Comparison of ENCODE assay signal across 8 cellular contexts in the genomic region with DNA sequence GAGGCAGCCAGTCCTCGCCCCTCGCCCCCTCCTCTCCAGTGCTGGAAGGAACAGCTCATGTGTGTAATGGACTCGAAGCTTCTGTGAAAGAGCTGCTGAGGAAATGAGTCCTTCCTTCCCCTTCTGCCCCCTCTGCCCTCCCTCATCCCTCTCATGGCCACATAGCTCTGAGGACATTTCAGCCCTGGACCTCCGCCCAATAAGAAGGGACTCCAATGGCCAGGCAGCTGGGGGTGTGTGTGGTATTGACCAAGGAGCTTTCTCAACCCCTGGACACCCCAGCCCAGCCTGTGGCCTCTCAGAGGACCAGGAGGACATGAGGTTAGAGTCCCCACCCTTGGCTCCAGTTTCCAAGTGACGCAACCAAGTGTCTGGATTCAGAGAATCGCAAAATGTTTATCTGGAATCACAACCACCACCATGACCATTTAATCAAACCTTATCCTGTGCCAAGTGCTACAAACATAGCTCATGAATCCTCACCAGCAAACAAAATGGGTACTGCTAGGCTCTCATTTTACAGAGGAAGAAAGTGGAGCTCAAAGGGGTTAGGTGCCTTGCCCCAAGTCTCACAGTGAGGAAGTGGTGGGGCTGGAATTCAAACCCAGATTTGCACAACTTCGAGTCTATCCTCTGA. TPM values are rescaled to one million over a fixed set of nuclear protein-coding genes. Genes with fewer than 3 reads are reported as not detected.
A peak's percentile ranks its signal among the peaks of the same experiment; 100 is the strongest.
DNase-seq lines count a peak whose midpoint lies in the region; ATAC-seq, FAIRE-seq and TF ChIP-seq lines count a peak whose summit lies in the region.

No MANE protein-coding gene starts in this region.

- in situ Hi-C loops in G401 (cut with HindIII; ENCODE audit: low sequenced_read_pairs) = no loop called here

- H3K27ac ChIP-seq in astrocyte (ENCODE audit: low read depth, low read length) (no peak overlapping the region), lower lobe of right lung (peak overlapping the region; percentile 73), uterus (peak overlapping the region; percentile 88 to 91), SJCRH30 (no peak overlapping the region; the same call in 1 of the 2 replicates)

- FAIRE-seq in astrocyte (lab: Jason Lieb, UNC) = no peak

- H3K36me3 ChIP-seq in astrocyte (ENCODE audit: insufficient read depth, low read length) (no peaks in the 10 kb centered on the region), lower lobe of right lung (no peaks in the 10 kb centered on the region), uterus (no peaks in the 10 kb centered on the region), SJCRH30 (no peaks in the 10 kb centered on the region)

- no peaks in the 10 kb centered on the region for H3K9me3 ChIP-seq in astrocyte (ENCODE audit: insufficient read depth, low read depth, low read length)
- H3K9me3 ChIP-seq in lower lobe of right lung = no peaks in the 10 kb centered on the region
- H3K9me3 ChIP-seq in uterus = no peaks in the 10 kb centered on the region
- H3K9me3 ChIP-seq in SJCRH30 (replicated peaks) = no peaks in the 10 kb centered on the region

- no peaks in the 10 kb centered on the region for H3K9me3 Mint-ChIP-seq in activated naive CD8-positive, alpha-beta T cell (ENCODE audit: low read depth)
- no peaks in the 10 kb centered on the region for H3K9me3 Mint-ChIP-seq in activated naive CD8-positive, alpha-beta T cell treated with anti-CD3 and anti-CD28 coated beads for 36 hours
- H3K9me3 Mint-ChIP-seq in astrocyte (ENCODE audit: unreplicated experiment) = no peaks in the 10 kb centered on the region

- H3K27me3 Mint-ChIP-seq in activated naive CD8-positive, alpha-beta T cell = no peaks in the 10 kb centered on the region
- H3K27me3 Mint-ChIP-seq in activated naive CD8-positive, alpha-beta T cell treated with anti-CD3 and anti-CD28 coated beads for 36 hours = no peaks in the 10 kb centered on the region
- no peaks in the 10 kb centered on the region for H3K27me3 Mint-ChIP-seq in astrocyte (ENCODE audit: low read depth, unreplicated experiment)

- TF ChIP-seq CTCF in astrocyte (IDR thresholded peaks at IDR 0.05; ENCODE audit: insufficient read depth, low read depth, low read length) (no peak), lower lobe of right lung (IDR thresholded peaks at IDR 0.05) (no peak), uterus (IDR thresholded peaks at IDR 0.05) (no peak)

- no peak overlapping the region for H3K9ac ChIP-seq in astrocyte (ENCODE audit: low read length)

- peak overlapping the region; percentile 27 for H3K4me3 Mint-ChIP-seq in activated naive CD8-positive, alpha-beta T cell
- no peak overlapping the region for H3K4me3 Mint-ChIP-seq in activated naive CD8-positive, alpha-beta T cell treated with anti-CD3 and anti-CD28 coated beads for 36 hours
- no peak overlapping the region for H3K4me3 Mint-ChIP-seq in astrocyte (ENCODE audit: unreplicated experiment)

- peak overlapping the region; percentile 61 for H3K27ac Mint-ChIP-seq in activated naive CD8-positive, alpha-beta T cell
- no peak overlapping the region for H3K27ac Mint-ChIP-seq in activated naive CD8-positive, alpha-beta T cell treated with anti-CD3 and anti-CD28 coated beads for 36 hours
- no peak overlapping the region for H3K27ac Mint-ChIP-seq in astrocyte (ENCODE audit: unreplicated experiment)

- H3K36me3 Mint-ChIP-seq in activated naive CD8-positive, alpha-beta T cell = no peaks in the 10 kb centered on the region
- H3K36me3 Mint-ChIP-seq in activated naive CD8-positive, alpha-beta T cell treated with anti-CD3 and anti-CD28 coated beads for 36 hours = peaks cover 31% of the 10 kb centered on the region
- peaks cover 3% of the 10 kb centered on the region for H3K36me3 Mint-ChIP-seq in astrocyte (ENCODE audit: low read depth, unreplicated experiment)

- no peak overlapping the region for H2AFZ ChIP-seq in astrocyte (ENCODE audit: low read depth, low read length)

- H4K20me1 ChIP-seq in astrocyte (ENCODE audit: insufficient read depth, low read length) = peaks cover 58% of the 10 kb centered on the region

- H3K27me3 ChIP-seq in astrocyte (ENCODE audit: insufficient read depth, low read length) (no peaks in the 10 kb centered on the region), lower lobe of right lung (ENCODE audit: low read depth) (no peaks in the 10 kb centered on the region), uterus (no peaks in the 10 kb centered on the region), SJCRH30 (no peaks in the 10 kb centered on the region)

- TF ChIP-seq POLR2A in uterus (IDR thresholded peaks at IDR 0.05) = peak in 1 of 2 donors; percentile 33

- ATAC-seq in lower lobe of right lung (peak; percentile 65 to 80), GM21723 (IDR thresholded peaks at IDR 0.05; ENCODE audit: unreplicated experiment) (no peak)

- peaks cover 91% of the 10 kb centered on the region for H3K4me1 Mint-ChIP-seq in activated naive CD8-positive, alpha-beta T cell (ENCODE audit: low read depth)
- peaks cover 84% of the 10 kb centered on the region for H3K4me1 Mint-ChIP-seq in activated naive CD8-positive, alpha-beta T cell treated with anti-CD3 and anti-CD28 coated beads for 36 hours
- peaks cover 35% of the 10 kb centered on the region for H3K4me1 Mint-ChIP-seq in astrocyte (ENCODE audit: low read depth, unreplicated experiment)

- H3K4me2 ChIP-seq in astrocyte (ENCODE audit: low read length) = peak overlapping the region; percentile 9

- intact Hi-C loops in lower lobe of right lung (cut with DNase I) (no loop called here), uterus (cut with DNase I; ENCODE audit: low total_unique reads) (no loop called here)

- no peak overlapping the region for H3K4me3 ChIP-seq in astrocyte (ENCODE audit: insufficient read depth, low read depth, low read length)
- no peak overlapping the region for H3K4me3 ChIP-seq in lower lobe of right lung
- H3K4me3 ChIP-seq in uterus = no peak overlapping the region
- H3K4me3 ChIP-seq in SJCRH30 = no peak overlapping the region

- no peak for DNase-seq in activated naive CD8-positive, alpha-beta T cell treated with anti-CD3 and anti-CD28 coated beads for 36 hours
- DNase-seq in astrocyte (ENCODE audit: low read depth) (peak; percentile 72), lower lobe of right lung (peak; percentile 88), uterus (peak; percentile 91 to 97), SJCRH30 (no peak), G401 (ENCODE audit: low spot score) (no peak)

- peaks cover 52% of the 10 kb centered on the region for H3K4me1 ChIP-seq in astrocyte (ENCODE audit: insufficient read depth, low read length)
- H3K4me1 ChIP-seq in lower lobe of right lung = peaks cover 97% of the 10 kb centered on the region
- peaks cover 47 to 55% of the 10 kb centered on the region in 2 donors for H3K4me1 ChIP-seq in uterus
- peaks cover 37% of the 10 kb centered on the region for H3K4me1 ChIP-seq in SJCRH30

- H3K79me2 ChIP-seq in astrocyte (ENCODE audit: insufficient read depth, low read length) = peaks cover 91% of the 10 kb centered on the region

RNA-seq across cellular contexts. Expression of gene ECE1, which starts 47.8 kb away (rescaled TPM):
- total RNA-seq in activated naive CD8-positive, alpha-beta T cell treated with anti-CD3 and anti-CD28 coated beads for 36 hours = 100 to 1,000 TPM in 1 of 2 experiments, 10 to 100 TPM in 1; 95.6 to 101 TPM
- 172 and 182 TPM in 2 replicates for total RNA-seq in astrocyte
- total RNA-seq in lower lobe of right lung = 90.9 TPM
- total RNA-seq in uterus = 100 to 1,000 TPM in 1 of 4 donors, 10 to 100 TPM in 3; 45.6 to 175 (median 59.1) TPM
- total RNA-seq in SJCRH30 (2014; rRNA removed; shearing (Covaris generic)) = 73.2 and 74.5 TPM in 2 replicates
- 19.3 and 50.4 TPM in 2 replicates for total RNA-seq in G401 (2014; rRNA removed; shearing (Covaris generic))

Comparison
In these comparisons a context has a peak if more than half of its experiments do, and no peak if none do; other contexts are left out.
1. DNase-seq: peak in astrocyte (single experiment), lower lobe of right lung (single experiment) and uterus (2 of 2); none in activated naive CD8-positive, alpha-beta T cell treated with anti-CD3 and anti-CD28 coated beads for 36 hours (single experiment), SJCRH30 (0 of 2) and G401 (single experiment).
2. H3K27ac ChIP-seq: peak in lower lobe of right lung (single experiment) and uterus (2 of 2); none in astrocyte (single experiment) and SJCRH30 (single experiment).